In genomic region chr18:35355140-35355618, GRCh38 we compare ENCODE assay signal across 1 cellular context.
TF ChIP-seq lines count a peak whose summit lies in the region.

No MANE protein-coding gene starts in this region.

TF ChIP-seq in GM12878, 131 proteins besides CTCF, POLR2A, EP300 and RAD21 (continued from another document):
- TF ChIP-seq BCL3 (IDR thresholded peaks at IDR 0.05; ENCODE audit: borderline replicate concordance, insufficient read depth, low read depth, low read length, poor library complexity, severe bottlenecking) (no peak), E2F4 (IDR thresholded peaks at IDR 0.05; ENCODE audit: low read depth, low read length) (no peak), YY1 (IDR thresholded peaks at IDR 0.05; ENCODE audit: low read depth, low read length) (peak; percentile 61), BHLHE40 (IDR thresholded peaks at IDR 0.05; ENCODE audit: borderline replicate concordance in 1 of 2, low read depth in 2 of 2, low read length in 1 of 2) (no peak)
